ENCODE assay signal across 12 cellular contexts in genomic region chr19:1286451-1286858, GRCh38. TPM values are rescaled to one million over a fixed set of nuclear protein-coding genes. Genes with fewer than 3 reads are reported as not detected.
DNase-seq lines count a peak whose midpoint lies in the region; ATAC-seq and TF ChIP-seq lines count a peak whose summit lies in the region.
"Had no signal": no experiment of that assay in that cellular context is flagged by ENCODE, and none has a peak within 500 bp of the region (broad histone marks: within the 10 kb centered on the region; RNA-seq: fewer than 3 reads in every experiment).

No MANE protein-coding gene starts in this region.

- no peaks in the 10 kb centered on the region for H3K9me3 ChIP-seq in BE2C

- H3K4me3 Mint-ChIP-seq in activated T-cell treated with anti-CD3 and anti-CD28 coated beads, Interleukin-2, amount 50 U/mL, for 72 hours, result peak overlapping the region; percentile 51 to 70
- H3K4me3 Mint-ChIP-seq in activated T-helper 17 cell treated with anti-CD3 and anti-CD28 coated beads, Interleukin-2, amount 50 U/mL, for 72 hours, result peak overlapping the region; percentile 48
- peak overlapping the region; percentile 65 for H3K4me3 Mint-ChIP-seq in stimulated activated effector memory CD8-positive, alpha-beta T cell treated with anti-CD3 and anti-CD28 coated beads, Interleukin-12 subunit alpha, Interleukin-12 subunit beta, amount 100 ng/mL, for 72 hours

- H3K9me3 Mint-ChIP-seq in activated T-cell treated with anti-CD3 and anti-CD28 coated beads, Interleukin-2, amount 50 U/mL, for 72 hours, result no peaks in the 10 kb centered on the region
- no peaks in the 10 kb centered on the region for H3K9me3 Mint-ChIP-seq in activated T-helper 17 cell treated with anti-CD3 and anti-CD28 coated beads, Interleukin-2, amount 50 U/mL, for 72 hours
- no peaks in the 10 kb centered on the region for H3K9me3 Mint-ChIP-seq in stimulated activated effector memory CD8-positive, alpha-beta T cell treated with anti-CD3 and anti-CD28 coated beads, Interleukin-12 subunit alpha, Interleukin-12 subunit beta, amount 100 ng/mL, for 72 hours

- H3K4me3 ChIP-seq in kidney epithelial cell (ENCODE audit: low read depth, low read length) (peak overlapping the region; percentile 18), BE2C (ENCODE audit: low read depth, low read length) (no peak overlapping the region; the same call in 1 of the 2 replicates)

- peaks cover 5% of the 10 kb centered on the region for H3K4me1 Mint-ChIP-seq in activated T-cell treated with anti-CD3 and anti-CD28 coated beads, Interleukin-2, amount 50 U/mL, for 72 hours (ENCODE audit: low read depth)
- no peaks in the 10 kb centered on the region for H3K4me1 Mint-ChIP-seq in activated T-helper 17 cell treated with anti-CD3 and anti-CD28 coated beads, Interleukin-2, amount 50 U/mL, for 72 hours
- peaks cover 6% of the 10 kb centered on the region for H3K4me1 Mint-ChIP-seq in stimulated activated effector memory CD8-positive, alpha-beta T cell treated with anti-CD3 and anti-CD28 coated beads, Interleukin-12 subunit alpha, Interleukin-12 subunit beta, amount 100 ng/mL, for 72 hours

- ATAC-seq in activated T-cell treated with anti-CD3 and anti-CD28 coated beads, Interleukin-2, amount 50 U/mL, for 72 hours (replicated peaks in 1 of 2), result no peak
- no peak for ATAC-seq in activated T-helper 17 cell treated with anti-CD3 and anti-CD28 coated beads, Interleukin-2, amount 50 U/mL, for 72 hours (replicated peaks)
- no peak for ATAC-seq in stimulated activated effector memory CD8-positive, alpha-beta T cell treated with anti-CD3 and anti-CD28 coated beads, Interleukin-12 subunit alpha, Interleukin-12 subunit beta, amount 100 ng/mL, for 72 hours
- no peak for ATAC-seq in HG03097 (IDR thresholded peaks at IDR 0.05; ENCODE audit: low FRiP score, unreplicated experiment)

- no peaks in the 10 kb centered on the region for H3K36me3 ChIP-seq in kidney epithelial cell (ENCODE audit: control insufficient read depth, insufficient read depth, low read length)
- no peaks in the 10 kb centered on the region for H3K36me3 ChIP-seq in BE2C

- no peaks in the 10 kb centered on the region for H3K36me3 Mint-ChIP-seq in activated T-cell treated with anti-CD3 and anti-CD28 coated beads, Interleukin-2, amount 50 U/mL, for 72 hours (ENCODE audit: insufficient read depth in 2 of 2)
- no peaks in the 10 kb centered on the region for H3K36me3 Mint-ChIP-seq in activated T-helper 17 cell treated with anti-CD3 and anti-CD28 coated beads, Interleukin-2, amount 50 U/mL, for 72 hours (ENCODE audit: low read depth)
- peaks cover 5% of the 10 kb centered on the region for H3K36me3 Mint-ChIP-seq in stimulated activated effector memory CD8-positive, alpha-beta T cell treated with anti-CD3 and anti-CD28 coated beads, Interleukin-12 subunit alpha, Interleukin-12 subunit beta, amount 100 ng/mL, for 72 hours

- H3K27ac Mint-ChIP-seq in activated T-cell treated with anti-CD3 and anti-CD28 coated beads, Interleukin-2, amount 50 U/mL, for 72 hours, result no peak overlapping the region
- H3K27ac Mint-ChIP-seq in activated T-helper 17 cell treated with anti-CD3 and anti-CD28 coated beads, Interleukin-2, amount 50 U/mL, for 72 hours, result no peak overlapping the region
- H3K27ac Mint-ChIP-seq in stimulated activated effector memory CD8-positive, alpha-beta T cell treated with anti-CD3 and anti-CD28 coated beads, Interleukin-12 subunit alpha, Interleukin-12 subunit beta, amount 100 ng/mL, for 72 hours, result no peak overlapping the region

- DNase-seq in activated T-cell treated with anti-CD3 and anti-CD28 coated beads, Interleukin-2, amount 50 U/mL, for 72 hours, result no peak
- DNase-seq in activated T-cell treated with anti-CD3 and anti-CD28 coated beads for 4 hours (no peak), kidney epithelial cell (ENCODE audit: low read depth) (no peak), NCI-H2081 treated with DMSO at 0.1 percent for 48 hours (lab: John Stamatoyannopoulos, UW) (no peak), BE2C (no peak)
- DNase-seq in stimulated activated effector memory CD8-positive, alpha-beta T cell treated with anti-CD3 and anti-CD28 coated beads, Interleukin-12 subunit alpha, Interleukin-12 subunit beta, amount 100 ng/mL, for 72 hours (ENCODE audit: low spot score in 2 of 2), result no peak
- DNase-seq: ACHN, cortex of kidney, NCI-H1694 had no signal

- H3K4me1 ChIP-seq in BE2C, result no peaks in the 10 kb centered on the region

- peaks cover 21% of the 10 kb centered on the region for H3K27me3 Mint-ChIP-seq in activated T-cell treated with anti-CD3 and anti-CD28 coated beads, Interleukin-2, amount 50 U/mL, for 72 hours (ENCODE audit: low read depth)
- H3K27me3 Mint-ChIP-seq in activated T-helper 17 cell treated with anti-CD3 and anti-CD28 coated beads, Interleukin-2, amount 50 U/mL, for 72 hours, result peaks cover 13% of the 10 kb centered on the region

- H3K27me3 ChIP-seq in kidney epithelial cell (ENCODE audit: control insufficient read depth, insufficient read depth, low read length) (peaks cover 76% of the 10 kb centered on the region), BE2C (peaks cover 29% of the 10 kb centered on the region)

- TF ChIP-seq CTCF in kidney epithelial cell (IDR thresholded peaks at IDR 0.05; ENCODE audit: insufficient read depth, low read length, poor library complexity, severe bottlenecking), result no peak
- TF ChIP-seq CTCF in BE2C (IDR thresholded peaks at IDR 0.05; ENCODE audit: low read depth, low read length), result no peak

RNA-seq across cellular contexts. Expression of gene EFNA2, which starts 0.8 kb away (rescaled TPM):
- not detected for total RNA-seq in activated T-cell treated with anti-CD3 and anti-CD28 coated beads, Interleukin-2, amount 50 U/mL, for 72 hours
- not detected for total RNA-seq in activated T-helper 17 cell treated with anti-CD3 and anti-CD28 coated beads, Interleukin-2, amount 50 U/mL, for 72 hours
- total RNA-seq in kidney epithelial cell, result 3.1 and 5.3 TPM in 2 replicates
- polyA plus RNA-seq in BE2C (2012; ENCODE audit: insufficient read depth, insufficient read length, low read depth), result 2.7 TPM
- total RNA-seq: T-helper 2 cell treated with Interferon-gamma antibody and Interleukin-4, amounts not matched to agents 100 ng/mL and 5 ng/mL, for 36 hours had no signal

RNA-seq across cellular contexts. Expression of gene FAM174C, which starts 11.1 kb away (rescaled TPM):
- 10 to 100 TPM; 59.8 to 69.1 TPM for total RNA-seq in activated T-cell treated with anti-CD3 and anti-CD28 coated beads, Interleukin-2, amount 50 U/mL, for 72 hours
- total RNA-seq in activated T-helper 17 cell treated with anti-CD3 and anti-CD28 coated beads, Interleukin-2, amount 50 U/mL, for 72 hours, result 10 to 100 TPM; 52.9 to 85.9 TPM
- total RNA-seq in kidney epithelial cell, result 58.5 and 75.0 TPM in 2 replicates
- polyA plus RNA-seq in BE2C (2012; ENCODE audit: insufficient read depth, insufficient read length, low read depth), result 224 TPM

RNA-seq across cellular contexts. Expression of gene CIRBP, which starts 17.3 kb away (rescaled TPM):
- total RNA-seq in activated T-cell treated with anti-CD3 and anti-CD28 coated beads, Interleukin-2, amount 50 U/mL, for 72 hours, result 100 to 1,000 TPM; 400 to 456 TPM
- 100 to 1,000 TPM; 150 to 172 TPM for total RNA-seq in activated T-helper 17 cell treated with anti-CD3 and anti-CD28 coated beads, Interleukin-2, amount 50 U/mL, for 72 hours
- 298 and 403 TPM in 2 replicates for total RNA-seq in kidney epithelial cell
- 385 TPM for polyA plus RNA-seq in BE2C (2012; ENCODE audit: insufficient read depth, insufficient read length, low read depth)

RNA-seq across cellular contexts. Expression of gene MIDN, which starts 38.1 kb away (rescaled TPM):
- total RNA-seq in activated T-cell treated with anti-CD3 and anti-CD28 coated beads, Interleukin-2, amount 50 U/mL, for 72 hours, result 10 to 100 TPM; 72.3 to 75.4 TPM
- total RNA-seq in activated T-helper 17 cell treated with anti-CD3 and anti-CD28 coated beads, Interleukin-2, amount 50 U/mL, for 72 hours, result 10 to 100 TPM; 51.4 to 56.8 TPM
- 66.8 and 69.4 TPM in 2 replicates for total RNA-seq in kidney epithelial cell
- polyA plus RNA-seq in BE2C (2012; ENCODE audit: insufficient read depth, insufficient read length, low read depth), result 186 TPM

RNA-seq across cellular contexts. Expression of gene ATP5F1D, which starts 44.9 kb away (rescaled TPM):
- 100 to 1,000 TPM; 169 to 201 TPM for total RNA-seq in activated T-cell treated with anti-CD3 and anti-CD28 coated beads, Interleukin-2, amount 50 U/mL, for 72 hours
- 100 to 1,000 TPM; 148 to 210 TPM for total RNA-seq in activated T-helper 17 cell treated with anti-CD3 and anti-CD28 coated beads, Interleukin-2, amount 50 U/mL, for 72 hours
- 55.3 and 69.8 TPM in 2 replicates for total RNA-seq in kidney epithelial cell
- 658 TPM for polyA plus RNA-seq in BE2C (2012; ENCODE audit: insufficient read depth, insufficient read length, low read depth)
